In the genomic region with DNA sequence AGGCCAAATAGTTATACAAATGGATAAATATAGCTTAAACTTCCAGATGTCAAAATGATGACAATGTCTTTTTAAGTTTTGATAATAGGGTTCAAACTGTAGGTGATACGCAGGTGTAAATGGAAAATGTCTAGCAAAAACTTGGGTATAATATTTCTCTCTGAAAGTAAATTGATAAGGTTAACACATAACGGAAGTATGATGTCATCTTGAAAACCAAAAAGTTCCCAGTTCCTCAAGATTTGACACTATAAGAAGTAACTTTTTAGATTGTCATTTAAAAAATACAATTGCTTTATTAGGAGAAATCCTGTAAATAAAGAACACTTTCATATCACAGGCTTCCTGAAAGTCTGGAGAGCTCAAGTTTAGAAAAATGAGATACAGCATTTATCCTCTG, we compare ENCODE assay signal across 10 cellular contexts.
"Had no signal": no experiment of that assay in that cellular context is flagged by ENCODE, and none has a peak within 500 bp of the region (broad histone marks: within the 10 kb centered on the region; RNA-seq: fewer than 3 reads in every experiment).

No MANE protein-coding gene starts in this region.

- H3K9ac ChIP-seq: GM23248, KMS-11 had no signal

- H3K4me2 ChIP-seq: KMS-11 had no signal

- DNase-seq: GM23248, GOT3, H7, HFFc6, Karpas-422, KBM-7 had no signal

- H3K9me3 Mint-ChIP-seq: HFFc6 had no signal

- H3K9me3 ChIP-seq: HAP-1 had no signal

- H3K36me3 Mint-ChIP-seq: IgD-negative memory B cell had no signal

- H3K27ac ChIP-seq: GM23248, HL-60, KMS-11 had no signal

- H2AFZ ChIP-seq: GM23248 had no signal

- H3K4me1 Mint-ChIP-seq: IgD-negative memory B cell had no signal

- H3K4me3 Mint-ChIP-seq: HFFc6, IgD-negative memory B cell had no signal

- H3K4me3 ChIP-seq: GM23248, HAP-1 had no signal

- H3K4me1 ChIP-seq: HAP-1 had no signal

- H3K27me3 Mint-ChIP-seq: IgD-negative memory B cell had no signal

- H3K36me3 ChIP-seq: HAP-1 had no signal

- H3K27ac Mint-ChIP-seq: HFFc6, IgD-negative memory B cell had no signal
